In genomic region chr1:78607334-78607927, GRCh38 we compare ENCODE assay signal across 1 cellular context.
TF ChIP-seq lines count a peak whose summit lies in the region.

No MANE protein-coding gene starts in this region.

TF ChIP-seq in GM12878, 131 proteins besides CTCF, POLR2A, EP300 and RAD21 (continued from another document):
- TF ChIP-seq ATF3 (IDR thresholded peaks at IDR 0.05; ENCODE audit: borderline replicate concordance, extremely low read depth, low read depth, low read length) (no peak), SMC3 (IDR thresholded peaks at IDR 0.05; ENCODE audit: borderline replicate concordance, low read length) (peak; percentile 61; the same call in 1 of the 2 replicates)
